25 cellular contexts compared by ENCODE assay signal in genomic region chr12:75556306-75556899, GRCh38. TPM values are rescaled to one million over a fixed set of nuclear protein-coding genes. Genes with fewer than 3 reads are reported as not detected.
DNase-seq lines count a peak whose midpoint lies in the region; ATAC-seq, FAIRE-seq and TF ChIP-seq lines count a peak whose summit lies in the region.
"Had no signal": no experiment of that assay in that cellular context is flagged by ENCODE, and none has a peak within 500 bp of the region (broad histone marks: within the 10 kb centered on the region; RNA-seq: fewer than 3 reads in every experiment).

No MANE protein-coding gene starts in this region.

- peaks cover 0 to 3% (median 0%) of the 10 kb centered on the region in 45 donors for H3K27me3 ChIP-seq in dorsolateral prefrontal cortex
- H3K27me3 ChIP-seq: cardiac muscle cell, sigmoid colon, SJSA1 had no signal

- in situ Hi-C loops in SK-MEL-5 (cut with HindIII; ENCODE audit: low pct_unique_long_range_greater_than_20kb, low sequenced_read_pairs) = no loop called here

- peak in 1 of 2 experiments; percentile 62; a peak in 3 of 6 replicates for ATAC-seq in A549
- ATAC-seq in GM19023 (IDR thresholded peaks at IDR 0.05; ENCODE audit: unreplicated experiment) = no peak
- no peak for ATAC-seq in Right ventricle myocardium superior (ENCODE audit: poor library complexity)
- ATAC-seq: activated naive CD8-positive, alpha-beta T cell treated with anti-CD3 and anti-CD28 coated beads, Interleukin-2, amount 50 U/mL, for 24 hours; CD8-positive, alpha-beta T cell; natural killer cell treated with Interleukin-12 subunit alpha and Interleukin-12 subunit beta and Interleukin-15 and Interleukin-18, amount 100 ng/mL, for 72 hours; stimulated activated memory B cell treated with anti-CD40 and anti-IgM and Interleukin-4, amounts not matched to agents 10 μg/mL and 1 μg/mL and 100 μg/mL, for 72 hours; T-helper 17 cell had no signal

- no peak for TF ChIP-seq EP300 in A549 (IDR thresholded peaks at IDR 0.05)

- peak overlapping the region in 1 of 2 experiments; percentile 25; a peak in 1 of 6 replicates for H3K27ac ChIP-seq in A549
- H3K27ac ChIP-seq in dorsolateral prefrontal cortex = no peak overlapping the region
- H3K27ac ChIP-seq: cardiac muscle cell, parathyroid adenoma, sigmoid colon, SJSA1, thoracic aorta had no signal

- H3K4me2 ChIP-seq in A549 = peak overlapping the region; percentile 31

- TF ChIP-seq RAD21 in A549 (conservative IDR thresholded peaks at IDR 0.05 in 1 of 2, IDR thresholded peaks at IDR 0.05 in 1 of 2) = no peak

- no peaks in the 10 kb centered on the region for H3K9me3 ChIP-seq in A549
- H3K9me3 ChIP-seq: sigmoid colon, SJSA1, thoracic aorta had no signal

- WGBS in A549 (ENCODE audit: missing lambda C conversion rate) = 33% methylated on average over 3 of the region's 3 CpGs

- no peak for TF ChIP-seq POLR2A in A549 (IDR thresholded peaks at IDR 0.05; ENCODE audit: low read length)

- no peak for FAIRE-seq in A549 (lab: Jason Lieb, UNC)

- TF ChIP-seq CTCF in A549 (IDR thresholded peaks at IDR 0.05) (no peak), fibroblast of villous mesenchyme (IDR thresholded peaks at IDR 0.05; ENCODE audit: insufficient read depth, low read depth, low read length) (no peak), dorsolateral prefrontal cortex (IDR thresholded peaks at IDR 0.05 in 54 of 56, conservative IDR thresholded peaks at IDR 0.05 in 2 of 56; ENCODE audit: low read depth in 1 of 56, partially characterized antibody in 56 of 56) (no peak)

- POLR2A ChIA-PET in A549 (lab: Yijun Ruan, JAX) = no interaction called here

- peak in 1 of 2 experiments; percentile 25 for DNase-seq in A549 (ENCODE audit: low read depth in 1 of 2, low spot score in 1 of 2)
- peak; percentile 20 for DNase-seq in DMS53 treated with DMSO at 0.1 percent for 48 hours (lab: John Stamatoyannopoulos, UW; ENCODE audit: unreplicated experiment)
- DNase-seq in SK-MEL-5 (ENCODE audit: low read depth, low spot score) = peak; percentile 7
- DNase-seq in fibroblast of villous mesenchyme (ENCODE audit: low read depth) = peak; percentile 11
- DNase-seq in dorsolateral prefrontal cortex = no peak
- DNase-seq in Right ventricle myocardium superior = no peak
- DNase-seq in RPMI8226 = no peak
- DNase-seq: activated CD4-positive, alpha-beta T cell treated with anti-CD3 and anti-CD28 coated beads, Interleukin-2, amount 10 ng/mL, durations not matched to agents 24 days and 14 days; activated naive CD8-positive, alpha-beta T cell treated with anti-CD3 and anti-CD28 coated beads, Interleukin-2, amount 50 U/mL, for 24 hours; CD8-positive, alpha-beta T cell; DND-41; H7; midbrain; NCI-H1105; NCI-H2171; NCI-H774; sigmoid colon; T-helper 17 cell had no signal

- H3K4me1 ChIP-seq in A549 = peaks cover 28% of the 10 kb centered on the region; the same call in 2 of the 3 replicates
- H3K4me1 ChIP-seq: parathyroid adenoma had no signal

- intact Hi-C loops in dorsolateral prefrontal cortex (cut with DNase I) (no loop called here), Right ventricle myocardium superior (cut with DNase I) (no loop called here)

- no peak overlapping the region for H3K4me3 ChIP-seq in A549
- no peak overlapping the region for H3K4me3 ChIP-seq in fibroblast of villous mesenchyme (ENCODE audit: low read depth, low read length)
- no peak overlapping the region for H3K4me3 ChIP-seq in dorsolateral prefrontal cortex
- H3K4me3 ChIP-seq: cardiac muscle cell, sigmoid colon, SJSA1, thoracic aorta had no signal

- CTCF ChIA-PET in A549 (lab: Yijun Ruan, JAX) = no interaction called here

TF ChIP-seq in A549, 52 proteins besides CTCF, POLR2A, EP300 and RAD21:
- TF ChIP-seq HEYL (CRISPR knock-in tag; IDR thresholded peaks at IDR 0.05) (no peak), FOSL2 (IDR thresholded peaks at IDR 0.05) (no peak), FOSL2 (CRISPR knock-in tag; IDR thresholded peaks at IDR 0.05) (no peak), FOSB (CRISPR knock-in tag; IDR thresholded peaks at IDR 0.05) (no peak), NFE2L2 (conservative IDR thresholded peaks at IDR 0.05; ENCODE audit: low read length) (no peak), ZNF302 (CRISPR knock-in tag; IDR thresholded peaks at IDR 0.05) (no peak), CEBPB (IDR thresholded peaks at IDR 0.05) (peak; percentile 26 to 65; a peak in 1 of 4 replicates), ELK1 (IDR thresholded peaks at IDR 0.05; ENCODE audit: low read depth, low read length) (no peak)

RNA-seq across cellular contexts. Expression of gene KRR1, which starts 45.0 kb away (rescaled TPM):
- 63.9 and 122 TPM in 2 replicates for polyA plus RNA-seq in A549 (2011; rRNA removed)
- polyA plus RNA-seq in A549 (2012; cell fraction: cytosol; rRNA removed) = 11.7 and 16.0 TPM in 2 replicates
- 7.1 and 8.6 TPM in 2 replicates for polyA plus RNA-seq in A549 (2012; cell fraction: nucleus; rRNA removed)
- polyA plus RNA-seq in A549 (2017; fragmentation: RNase III; extraction: RNeasy Plus Mini Kit Qiagen cat#74134 plus additional on column Dnase treatment) = 63.7 to 74.3 TPM (median 66.1 TPM) in 3 replicates
- 13.2 and 19.6 TPM in 2 replicates for polyA minus RNA-seq in A549 (2011; rRNA and poly(A)+ RNA removed)
- 65.4 and 79.7 TPM in 2 replicates for total RNA-seq in SK-MEL-5 (2014; rRNA removed; shearing (Covaris generic))
- 33.4 and 51.3 TPM in 2 replicates for polyA plus RNA-seq in SK-MEL-5 (2015; cell fraction: cytosol; rRNA removed)
- 77.1 and 113 TPM in 2 replicates for polyA plus RNA-seq in SK-MEL-5 (2015; cell fraction: nucleus; rRNA removed)
- total RNA-seq in fibroblast of villous mesenchyme = 27.4 and 31.1 TPM in 2 replicates
- total RNA-seq in dorsolateral prefrontal cortex = 10 to 100 TPM; 35.1 to 68.2 (median 51.2) TPM
- total RNA-seq in Right ventricle myocardium superior = 25.2 TPM

Comparison
In these comparisons a context has a peak if more than half of its experiments do, and no peak if none do; other contexts are left out.
1. DNase-seq: peak in DMS53 treated with DMSO at 0.1 percent for 48 hours (single experiment), SK-MEL-5 (single experiment) and fibroblast of villous mesenchyme (single experiment); none in dorsolateral prefrontal cortex (0 of 10), Right ventricle myocardium superior (single experiment) and RPMI8226 (single experiment).